ENCODE assay signal across 9 cellular contexts in genomic region chr17:8382052-8382879, GRCh38. TPM values are rescaled to one million over a fixed set of nuclear protein-coding genes. Genes with fewer than 3 reads are reported as not detected.
A peak's percentile ranks its signal among the peaks of the same experiment; 100 is the strongest.
DNase-seq lines count a peak whose midpoint lies in the region; ATAC-seq, FAIRE-seq and TF ChIP-seq lines count a peak whose summit lies in the region.
"Had no signal": no experiment of that assay in that cellular context is flagged by ENCODE, and none has a peak within 500 bp of the region (broad histone marks: within the 10 kb centered on the region; RNA-seq: fewer than 3 reads in every experiment).

No MANE protein-coding gene starts in this region.

- H3K4me3 ChIP-seq in right atrium auricular region (peak overlapping the region; percentile 69 to 86), adrenal gland (peak overlapping the region; percentile 45 to 90 (median 67)), left lung (peak overlapping the region; percentile 72 to 78), upper lobe of left lung (peak overlapping the region; percentile 67 to 97 (median 80))

- TF ChIP-seq CTCF in right atrium auricular region (IDR thresholded peaks at IDR 0.05): no peak
- TF ChIP-seq CTCF in adrenal gland (IDR thresholded peaks at IDR 0.05): no peak
- TF ChIP-seq CTCF in left lung (IDR thresholded peaks at IDR 0.05): no peak
- no peak for TF ChIP-seq CTCF in upper lobe of left lung (IDR thresholded peaks at IDR 0.05)
- TF ChIP-seq CTCF in D721Med (IDR thresholded peaks at IDR 0.05; ENCODE audit: insufficient read depth, missing control alignments): no peak

- TF ChIP-seq POLR2A in adrenal gland (IDR thresholded peaks at IDR 0.05): no peak
- TF ChIP-seq POLR2A in upper lobe of left lung (IDR thresholded peaks at IDR 0.05): no peak

- ATAC-seq in Right ventricle myocardium superior (ENCODE audit: poor library complexity) (no peak), left lung (no peak), upper lobe of left lung (ENCODE audit: low FRiP score in 2 of 2) (no peak)

- peaks cover 5 to 32% of the 10 kb centered on the region in 2 donors for H3K4me1 ChIP-seq in right atrium auricular region
- peaks cover 8 to 43% of the 10 kb centered on the region in 2 donors for H3K4me1 ChIP-seq in adrenal gland (replicated peaks in 1 of 2)
- peaks cover 33 to 61% of the 10 kb centered on the region in 2 donors for H3K4me1 ChIP-seq in left lung
- H3K4me1 ChIP-seq in upper lobe of left lung: peaks cover 40 to 43% (median 41%) of the 10 kb centered on the region in 4 donors

- peak overlapping the region; percentile 88 to 89 for H3K27ac ChIP-seq in right atrium auricular region
- H3K27ac ChIP-seq in adrenal gland: peak overlapping the region; percentile 11 to 91 (median 43)
- peak overlapping the region; percentile 85 to 93 for H3K27ac ChIP-seq in left lung
- peak overlapping the region; percentile 81 to 93 (median 90) for H3K27ac ChIP-seq in upper lobe of left lung

- 16 to 23% (median 19%) methylated on average over 27 of the region's 27 CpGs for WGBS in adrenal gland, 4 donors
- 17 to 21% methylated on average over 27 of the region's 27 CpGs for WGBS in upper lobe of left lung, 2 donors

- H3K36me3 ChIP-seq in right atrium auricular region (peaks cover 47% of the 10 kb centered on the region), adrenal gland (replicated peaks in 1 of 2) (peaks cover 0 to 50% of the 10 kb centered on the region in 2 donors), left lung (peaks cover 3 to 49% of the 10 kb centered on the region in 2 donors), upper lobe of left lung (peaks cover 27 to 47% (median 43%) of the 10 kb centered on the region in 4 donors)

- TF ChIP-seq EP300 in upper lobe of left lung (IDR thresholded peaks at IDR 0.05): no peak

- no peaks in the 10 kb centered on the region for H3K9me3 ChIP-seq in right atrium auricular region
- no peaks in the 10 kb centered on the region for H3K9me3 ChIP-seq in adrenal gland (replicated peaks in 1 of 3)
- no peaks in the 10 kb centered on the region for H3K9me3 ChIP-seq in left lung
- H3K9me3 ChIP-seq in upper lobe of left lung: no peaks in the 10 kb centered on the region

- no peak for FAIRE-seq in D721Med (lab: Jason Lieb, UNC)

- H3K27me3 ChIP-seq in right atrium auricular region (no peaks in the 10 kb centered on the region), adrenal gland (no peaks in the 10 kb centered on the region), left lung (no peaks in the 10 kb centered on the region), upper lobe of left lung (no peaks in the 10 kb centered on the region)

- intact Hi-C loops in Right ventricle myocardium superior (cut with DNase I) (no loop called here), adrenal gland (cut with DNase I) (loop anchor here in 1 of 2 donors (10.0 kb wide), 1 partner anchor 363 kb away; the partner anchor contains the start of gene CCDC42), left lung (cut with DNase I) (no loop called here)

- no peak for DNase-seq in right atrium auricular region (ENCODE audit: low spot score)
- DNase-seq in Right ventricle myocardium superior: no peak
- DNase-seq in adrenal gland: no peak
- DNase-seq in left lung: no peak
- no peak for DNase-seq in upper lobe of left lung
- DNase-seq in NCI-H510A (lab: John Stamatoyannopoulos, UW): no peak
- no peak for DNase-seq in NCI-H226
- DNase-seq in D721Med (ENCODE audit: insufficient read length, low spot score): no peak

RNA-seq across cellular contexts. Expression of gene RPL26, which starts 0.7 kb away (rescaled TPM):
- 1,000 to 10,000 TPM; 1,618 to 2,343 TPM for total RNA-seq in right atrium auricular region
- total RNA-seq in Right ventricle myocardium superior: 939 TPM
- total RNA-seq in adrenal gland: 1,000 to 10,000 TPM; 1,250 to 3,973 (median 1,788) TPM
- polyA plus RNA-seq in adrenal gland: 1,000 to 10,000 TPM; 1,826 to 2,993 (median 1,941) TPM
- 1,000 to 10,000 TPM; 1,094 to 1,210 TPM for total RNA-seq in left lung
- 1,000 to 10,000 TPM in 3 of 6 donors, 100 to 1,000 TPM in 3; 736 to 1,938 (median 1,066) TPM for total RNA-seq in upper lobe of left lung

RNA-seq across cellular contexts. Expression of gene RNF222, which starts 15.4 kb away (rescaled TPM):
- total RNA-seq in right atrium auricular region: not detected
- total RNA-seq in Right ventricle myocardium superior: not detected
- total RNA-seq in adrenal gland: not detected
- polyA plus RNA-seq in adrenal gland: not detected
- not detected for total RNA-seq in left lung
- not detected for total RNA-seq in upper lobe of left lung
- total RNA-seq: renal cortical epithelial cell had no signal

RNA-seq across cellular contexts. Expression of gene ODF4, which starts 42.6 kb away (rescaled TPM):
- total RNA-seq in right atrium auricular region (not detected), Right ventricle myocardium superior (not detected), adrenal gland (not detected), left lung (not detected), upper lobe of left lung (not detected)
- not detected for polyA plus RNA-seq in adrenal gland
- total RNA-seq: renal cortical epithelial cell had no signal

RNA-seq across cellular contexts. Expression of gene NDEL1, which starts 53.4 kb away (rescaled TPM):
- total RNA-seq in right atrium auricular region (10 to 100 TPM; 34.9 to 38.7 TPM), Right ventricle myocardium superior (24.8 TPM), adrenal gland (100 to 1,000 TPM in 1 of 8 donors, 10 to 100 TPM in 7; 21.9 to 265 (median 47.0) TPM), left lung (10 to 100 TPM; 57.7 to 66.0 TPM), upper lobe of left lung (100 to 1,000 TPM in 2 of 6 donors, 10 to 100 TPM in 4; 62.3 to 138 (median 85.4) TPM)
- polyA plus RNA-seq in adrenal gland: 100 to 1,000 TPM in 1 of 3 donors, 10 to 100 TPM in 2; 27.0 to 108 (median 29.4) TPM
